27 cellular contexts compared by ENCODE assay signal in genomic region chr5:4855048-4855447, GRCh38.
"Had no signal": no experiment of that assay in that cellular context is flagged by ENCODE, and none has a peak within 500 bp of the region (broad histone marks: within the 10 kb centered on the region; RNA-seq: fewer than 3 reads in every experiment).

No MANE protein-coding gene starts in this region.

- H3K4me1 Mint-ChIP-seq: activated T-helper 17 cell treated with anti-CD3 and anti-CD28 coated beads, Interleukin-2, amount 50 U/mL, for 72 hours; central memory CD8-positive, alpha-beta T cell; endodermal cell; T-helper 17 cell had no signal

- ATAC-seq: activated CD8-positive, alpha-beta T cell treated with anti-CD3 and anti-CD28 coated beads for 36 hours; activated T-cell treated with anti-CD3 and anti-CD28 coated beads, Interleukin-2, amount 50 U/mL, for 4 hours; activated T-helper 17 cell treated with anti-CD3 and anti-CD28 coated beads, Interleukin-2, amount 50 U/mL, for 72 hours; esophagus mucosa; T-helper 17 cell had no signal

- H3K27me3 Mint-ChIP-seq: activated CD8-positive, alpha-beta T cell treated with anti-CD3 and anti-CD28 coated beads for 36 hours; activated naive CD8-positive, alpha-beta T cell; central memory CD8-positive, alpha-beta T cell; dendritic cell treated with granulocyte-macrophage colony-stimulating factor and Interleukin-4, amounts not matched to agents 40 ng/mL and 50 ng/mL, for 4 days; T-helper 17 cell had no signal

- H3K27ac Mint-ChIP-seq: activated CD8-positive, alpha-beta T cell treated with anti-CD3 and anti-CD28 coated beads for 36 hours; activated naive CD8-positive, alpha-beta T cell; activated T-helper 17 cell treated with anti-CD3 and anti-CD28 coated beads, Interleukin-2, amount 50 U/mL, for 72 hours; dendritic cell treated with granulocyte-macrophage colony-stimulating factor and Interleukin-4, amounts not matched to agents 40 ng/mL and 50 ng/mL, for 4 days; endodermal cell; T-helper 17 cell; T-helper 2 cell treated with Interferon-gamma antibody and Interleukin-4, amounts not matched to agents 5 μg/mL and 100 μg/mL, for 36 hours had no signal

- DNase-seq: activated CD4-positive, alpha-beta T cell treated with anti-CD3 and anti-CD28 coated beads for 1 hour; activated CD4-positive, alpha-beta T cell treated with anti-CD3 and anti-CD28 coated beads for 48 hours; activated CD4-positive, alpha-beta T cell treated with anti-CD3 and anti-CD28 coated beads, Interleukin-2, amount 50 U/mL, for 1 hour; activated CD4-positive, alpha-beta T cell treated with anti-CD3 and anti-CD28 coated beads, Interleukin-2, amount 50 U/mL, for 48 hours; activated CD8-positive, alpha-beta memory T cell treated with anti-CD3 and anti-CD28 coated beads for 24 hours; activated CD8-positive, alpha-beta T cell treated with anti-CD3 and anti-CD28 coated beads for 36 hours; activated effector memory CD4-positive, alpha-beta T cell treated with Interleukin-2 at 50 U/mL for 16 hours; activated gamma-delta T cell treated with Interleukin-2 at 50 U/mL for 16 hours; activated naive CD4-positive, alpha-beta T cell treated with anti-CD3 and anti-CD28 coated beads, Interleukin-2, amount 50 U/mL, for 16 hours; activated naive CD4-positive, alpha-beta T cell treated with Interleukin-2 at 50 U/mL for 16 hours; activated T-cell treated with anti-CD3 and anti-CD28 coated beads, Interleukin-2, amount 50 U/mL, for 4 hours; amniotic stem cell; anterior cingulate cortex; brain microvascular endothelial cell; dorsolateral prefrontal cortex; effector memory CD4-positive, alpha-beta T cell; endodermal cell; foreskin fibroblast; T-helper 1 cell; T-helper 17 cell; T1000 had no signal

- H3K9me3 Mint-ChIP-seq: activated CD8-positive, alpha-beta T cell treated with anti-CD3 and anti-CD28 coated beads for 36 hours; dendritic cell treated with granulocyte-macrophage colony-stimulating factor and Interleukin-4, amounts not matched to agents 40 ng/mL and 50 ng/mL, for 4 days; T-helper 2 cell treated with Interferon-gamma antibody and Interleukin-4, amounts not matched to agents 5 μg/mL and 100 μg/mL, for 36 hours had no signal

- H3K36me3 Mint-ChIP-seq: activated naive CD8-positive, alpha-beta T cell had no signal

- H3K4me3 Mint-ChIP-seq: activated CD8-positive, alpha-beta T cell treated with anti-CD3 and anti-CD28 coated beads for 36 hours; activated naive CD8-positive, alpha-beta T cell; activated T-cell treated with anti-CD3 and anti-CD28 coated beads, Interleukin-2, amount 50 U/mL, for 4 hours; activated T-helper 17 cell treated with anti-CD3 and anti-CD28 coated beads, Interleukin-2, amount 50 U/mL, for 72 hours; central memory CD8-positive, alpha-beta T cell; dendritic cell treated with granulocyte-macrophage colony-stimulating factor and Interleukin-4, amounts not matched to agents 40 ng/mL and 50 ng/mL, for 4 days; endodermal cell; T-helper 17 cell; T-helper 2 cell treated with Interferon-gamma antibody and Interleukin-4, amounts not matched to agents 5 μg/mL and 100 μg/mL, for 36 hours had no signal
